1 cellular context compared by ENCODE assay signal in genomic region chr17:58517928-58518609, GRCh38.
TF ChIP-seq lines count a peak whose summit lies in the region.

No MANE protein-coding gene starts in this region.

TF ChIP-seq in HepG2, 621 proteins besides CTCF, POLR2A, EP300 and RAD21 (continued from another document and continues in another):
- TF ChIP-seq ZBTB26 (CRISPR knock-in tag; IDR thresholded peaks at IDR 0.05; ENCODE audit: borderline replicate concordance) (0 out of 2 replicates have a peak, but pooled peaks have one; percentile 18), EED (CRISPR knock-in tag; IDR thresholded peaks at IDR 0.05) (peak; percentile 86; the same call in 1 of the 2 replicates), ZBTB1 (CRISPR knock-in tag; IDR thresholded peaks at IDR 0.05; ENCODE audit: borderline replicate concordance) (no peak), ZGPAT (CRISPR knock-in tag; IDR thresholded peaks at IDR 0.05) (peak; percentile 72; the same call in 1 of the 2 replicates), ZNF44 (CRISPR knock-in tag; IDR thresholded peaks at IDR 0.05) (no peak), ZNF737 (CRISPR knock-in tag; IDR thresholded peaks at IDR 0.05; ENCODE audit: borderline replicate concordance) (no peak), ZNF468 (CRISPR knock-in tag; IDR thresholded peaks at IDR 0.05) (0 out of 2 replicates have a peak, but pooled peaks have one; percentile 63), ZSCAN12 (CRISPR knock-in tag; IDR thresholded peaks at IDR 0.05) (no peak), ZFX (CRISPR knock-in tag; IDR thresholded peaks at IDR 0.05; ENCODE audit: low read depth) (peak; percentile 64), ZBTB25 (CRISPR knock-in tag; IDR thresholded peaks at IDR 0.05) (peak; percentile 44; the same call in 1 of the 2 replicates), SMAD9 (CRISPR knock-in tag; IDR thresholded peaks at IDR 0.05) (no peak), NFYB (CRISPR knock-in tag; IDR thresholded peaks at IDR 0.05) (peak; percentile 99), ARNTL (CRISPR knock-in tag; IDR thresholded peaks at IDR 0.05) (no peak; the same call in 1 of the 2 replicates), ZNF24 (IDR thresholded peaks at IDR 0.05) (no peak), ZNF558 (CRISPR knock-in tag; IDR thresholded peaks at IDR 0.05; ENCODE audit: borderline replicate concordance) (no peak), GPN1 (CRISPR knock-in tag; IDR thresholded peaks at IDR 0.05; ENCODE audit: borderline replicate concordance) (no peak), GABPA (IDR thresholded peaks at IDR 0.05; ENCODE audit: low read depth, low read length) (peak; percentile 86), GABPA (CRISPR knock-in tag; IDR thresholded peaks at IDR 0.05; ENCODE audit: low read depth) (peak; percentile 99), HMGXB3 (CRISPR knock-in tag; IDR thresholded peaks at IDR 0.05; ENCODE audit: borderline replicate concordance) (peak; percentile 97), FOXM1 (CRISPR knock-in tag; IDR thresholded peaks at IDR 0.05) (no peak), ZBTB7A (CRISPR knock-in tag; IDR thresholded peaks at IDR 0.05) (peak; percentile 64; the same call in 1 of the 2 replicates), FUBP1 (CRISPR knock-in tag; IDR thresholded peaks at IDR 0.05; ENCODE audit: borderline replicate concordance) (no peak), SKIL (CRISPR knock-in tag; IDR thresholded peaks at IDR 0.05; ENCODE audit: borderline replicate concordance) (no peak), ZNF687 (CRISPR knock-in tag; IDR thresholded peaks at IDR 0.05) (peak; percentile 42), SOX13 (IDR thresholded peaks at IDR 0.05) (no peak), SOX13 (CRISPR knock-in tag; conservative IDR thresholded peaks at IDR 0.05 in 1 of 2, IDR thresholded peaks at IDR 0.05 in 1 of 2) (no peak), TBX2 (CRISPR knock-in tag; IDR thresholded peaks at IDR 0.05; ENCODE audit: borderline replicate concordance) (peak; percentile 62), CC2D1A (CRISPR knock-in tag; IDR thresholded peaks at IDR 0.05) (no peak), ZNF605 (CRISPR knock-in tag; IDR thresholded peaks at IDR 0.05) (peak; percentile 80), ZNF629 (CRISPR knock-in tag; conservative IDR thresholded peaks at IDR 0.05) (peak; percentile 65), ZNF205 (CRISPR knock-in tag; IDR thresholded peaks at IDR 0.05) (0 out of 2 replicates have a peak, but pooled peaks have one; percentile 17), ZNF746 (CRISPR knock-in tag; IDR thresholded peaks at IDR 0.05) (no peak), TCF12 (IDR thresholded peaks at IDR 0.05) (no peak), TCF12 (CRISPR knock-in tag; IDR thresholded peaks at IDR 0.05) (0 out of 2 replicates have a peak, but pooled peaks have one; percentile 67), ZSCAN25 (CRISPR knock-in tag; IDR thresholded peaks at IDR 0.05) (no peak), ISX (CRISPR knock-in tag; conservative IDR thresholded peaks at IDR 0.05) (no peak), EZH2 (conservative IDR thresholded peaks at IDR 0.05; ENCODE audit: low read depth, low read length) (no peak), ZNF543 (CRISPR knock-in tag; IDR thresholded peaks at IDR 0.05) (peak; percentile 85), RARG (CRISPR knock-in tag; IDR thresholded peaks at IDR 0.05; ENCODE audit: low read depth) (0 out of 2 replicates have a peak, but pooled peaks have one; percentile 85), ZNF224 (CRISPR knock-in tag; IDR thresholded peaks at IDR 0.05) (0 out of 2 replicates have a peak, but pooled peaks have one; percentile 80), ETV5 (CRISPR knock-in tag; IDR thresholded peaks at IDR 0.05; ENCODE audit: borderline replicate concordance) (peak; percentile 68; the same call in 1 of the 2 replicates), ZNF75D (CRISPR knock-in tag; IDR thresholded peaks at IDR 0.05; ENCODE audit: borderline replicate concordance) (no peak), HES4 (CRISPR knock-in tag; IDR thresholded peaks at IDR 0.05; ENCODE audit: borderline replicate concordance) (0 out of 2 replicates have a peak, but pooled peaks have one; percentile 22), CBX5 (CRISPR knock-in tag; IDR thresholded peaks at IDR 0.05; ENCODE audit: borderline replicate concordance) (no peak), USF2 (IDR thresholded peaks at IDR 0.05; ENCODE audit: low read depth, low read length) (peak; percentile 2), USF2 (CRISPR knock-in tag; IDR thresholded peaks at IDR 0.05; ENCODE audit: borderline replicate concordance) (0 out of 2 replicates have a peak, but pooled peaks have one; percentile 48)
